8 cellular contexts compared by ENCODE assay signal in the genomic region with DNA sequence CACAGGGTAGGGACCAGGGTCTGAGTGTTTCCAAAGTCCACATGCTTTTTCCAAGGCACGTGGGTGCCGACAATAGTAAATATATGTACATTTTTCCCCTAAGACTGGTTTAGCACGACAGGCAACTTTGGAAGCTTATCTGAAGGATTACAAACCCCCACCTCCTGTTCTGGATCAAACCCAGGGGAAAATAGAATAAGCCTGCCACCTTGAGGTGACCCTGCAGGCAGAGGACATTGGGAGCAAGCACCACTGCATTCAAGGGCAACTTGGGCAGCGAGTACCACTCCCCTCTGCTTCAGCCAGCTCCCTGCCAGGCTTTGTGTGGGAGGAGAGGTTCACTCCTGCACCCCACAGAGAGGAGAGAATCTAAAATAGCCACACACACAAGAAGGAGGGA. TPM values are rescaled to one million over a fixed set of nuclear protein-coding genes. Genes with fewer than 3 reads are reported as not detected.
A peak's percentile ranks its signal among the peaks of the same experiment; 100 is the strongest.
DNase-seq lines count a peak whose midpoint lies in the region; ATAC-seq, FAIRE-seq and TF ChIP-seq lines count a peak whose summit lies in the region.

No MANE protein-coding gene starts in this region.

- no peaks in the 10 kb centered on the region for H3K9me3 ChIP-seq in endodermal cell (ENCODE audit: control insufficient read depth, low read length)

- H3K4me1 ChIP-seq in endodermal cell (ENCODE audit: control insufficient read depth, insufficient read depth, low read length), result no peaks in the 10 kb centered on the region

- in situ Hi-C loops in GM13977 (cut with MboI; ENCODE audit: low pct_unique_long_range_greater_than_20kb, low sequenced_read_pairs, unreplicated experiment), result loop anchor here (10.0 kb wide), 1 partner anchor 305 kb away; no protein-coding TSS in a partner anchor

- no peak overlapping the region for H3K4me3 ChIP-seq in endodermal cell (ENCODE audit: low read length)

- H3K27ac ChIP-seq in 22Rv1, result no peak overlapping the region
- H3K27ac ChIP-seq in endodermal cell (ENCODE audit: low read depth, low read length), result no peak overlapping the region

- FAIRE-seq in H54 (lab: Jason Lieb, UNC), result no peak

- no peaks in the 10 kb centered on the region for H3K27me3 Mint-ChIP-seq in endodermal cell (ENCODE audit: insufficient read depth)

- ATAC-seq in omental fat pad (ENCODE audit: low FRiP score) (peak; percentile 57), GM21529 (IDR thresholded peaks at IDR 0.05; ENCODE audit: unreplicated experiment) (no peak)

- no peak overlapping the region for H3K9ac ChIP-seq in endodermal cell (ENCODE audit: extremely low read depth, low read length, poor library complexity, severe bottlenecking)

- TF ChIP-seq POLR2A in H54 (IDR thresholded peaks at IDR 0.05; ENCODE audit: low read depth, low read length), result no peak

- H3K36me3 Mint-ChIP-seq in endodermal cell (ENCODE audit: low read depth), result no peaks in the 10 kb centered on the region

- no peaks in the 10 kb centered on the region for H3K36me3 ChIP-seq in endodermal cell (ENCODE audit: control insufficient read depth, insufficient read depth, low read length)

- H3K4me3 Mint-ChIP-seq in endodermal cell, result no peak overlapping the region

- TF ChIP-seq CTCF in 22Rv1 (IDR thresholded peaks at IDR 0.05) (peak; percentile 36), GM13977 (IDR thresholded peaks at IDR 0.05; ENCODE audit: extremely low read depth, insufficient read depth, missing control alignments) (peak; percentile 78), endodermal cell (conservative IDR thresholded peaks at IDR 0.05) (peak; percentile 80), omental fat pad (IDR thresholded peaks at IDR 0.05) (no peak)

- DNase-seq in GM13977 (ENCODE audit: low spot score) (peak; percentile 29), NCI-H524 treated with DMSO at 0.1 percent for 48 hours (lab: John Stamatoyannopoulos, UW) (peak; percentile 93), endodermal cell (peak; percentile 82), omental fat pad (ENCODE audit: low spot score) (no peak), H54 (ENCODE audit: insufficient read length, low spot score) (no peak), dedifferentiated amniotic fluid mesenchymal stem cell (ENCODE audit: extremely low spot score) (no peak)

- H3K4me1 Mint-ChIP-seq in endodermal cell, result no peaks in the 10 kb centered on the region

- 33 to 54% methylated on average over 1 to 4 of the region's 4 CpGs for WGBS in endodermal cell (ENCODE audit: insufficient coverage in 1 of 2, insufficient read length in 1 of 2), 2 experiments

- H3K9me3 Mint-ChIP-seq in endodermal cell, result no peaks in the 10 kb centered on the region

- H3K27ac Mint-ChIP-seq in endodermal cell, result no peak overlapping the region

- H3K27me3 ChIP-seq in endodermal cell (ENCODE audit: control insufficient read depth, insufficient read depth, low read length, poor library complexity, severe bottlenecking), result no peaks in the 10 kb centered on the region

RNA-seq across cellular contexts. Expression of gene KBTBD12, which starts 44.8 kb away (rescaled TPM):
- under 1 TPM; 0.24 to 0.42 TPM for total RNA-seq in endodermal cell
- polyA plus RNA-seq in endodermal cell (2013, experiment 1 of 2), result not detected
- not detected for polyA plus RNA-seq in endodermal cell (2013, experiment 2 of 2)
- total RNA-seq in omental fat pad, result 1 to 10 TPM in 1 of 4 donors, under 1 TPM in 3; 0.48 to 1.9 (median 0.60) TPM

Comparison
In these comparisons a context has a peak if more than half of its experiments do, and no peak if none do; other contexts are left out.
1. CTCF ChIP-seq: peak in 22Rv1 (single experiment), GM13977 (single experiment) and endodermal cell (single experiment); none in omental fat pad (0 of 3).
2. DNase-seq: peak in GM13977 (single experiment), NCI-H524 treated with DMSO at 0.1 percent for 48 hours (single experiment) and endodermal cell (single experiment); none in omental fat pad (single experiment), H54 (single experiment) and dedifferentiated amniotic fluid mesenchymal stem cell (single experiment).